ENCODE assay signal across 1 cellular context in the genomic region with DNA sequence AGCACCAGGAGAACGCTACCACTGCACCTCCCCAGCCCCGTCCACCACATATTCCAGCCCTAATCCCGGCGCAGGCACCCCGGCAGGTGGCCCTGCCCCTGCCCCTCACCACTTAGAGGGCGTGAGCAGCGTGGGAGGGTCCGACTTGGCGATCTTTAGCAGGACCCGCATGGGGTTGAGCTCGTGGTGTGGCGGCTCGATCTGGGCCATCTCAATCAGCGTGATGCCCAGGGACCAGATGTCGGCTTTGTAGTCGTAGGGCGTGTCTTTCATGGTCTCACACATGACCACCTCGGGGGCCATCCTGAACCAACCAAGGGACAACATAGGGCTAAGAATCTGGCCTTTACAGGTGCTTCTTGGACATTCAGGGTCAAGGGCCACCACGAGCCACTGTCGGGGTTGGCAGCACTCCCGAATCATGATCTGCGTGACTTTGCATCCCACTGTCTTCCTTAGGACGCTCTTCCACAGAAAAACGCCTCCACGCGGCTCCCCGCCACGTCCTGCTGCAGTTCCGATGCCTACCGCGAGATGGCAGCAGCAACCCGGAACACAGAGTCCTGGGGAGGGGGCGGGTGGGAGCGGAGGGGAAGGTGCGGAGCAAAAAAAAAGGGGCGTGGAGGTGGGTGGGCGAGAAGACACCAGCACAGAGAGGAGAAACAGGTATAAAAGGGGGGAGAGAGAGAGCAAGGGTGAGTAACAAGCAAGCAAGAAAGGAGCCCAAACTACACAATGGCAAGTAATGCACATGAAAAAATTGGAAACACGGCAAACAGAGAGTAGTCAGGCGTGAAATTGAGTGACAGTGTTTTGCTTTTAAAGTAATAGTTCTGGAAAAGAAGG.
TF ChIP-seq lines count a peak whose summit lies in the region.

No MANE protein-coding gene starts in this region.

TF ChIP-seq in WTC11, 78 proteins besides CTCF, POLR2A, EP300 and RAD21 (continued from another document):
- TF ChIP-seq ZNF121 (CRISPR knock-in tag; IDR thresholded peaks at IDR 0.05): no peak
- no peak for TF ChIP-seq GTF2I (CRISPR knock-in tag; conservative IDR thresholded peaks at IDR 0.05)
